In the genomic region with DNA sequence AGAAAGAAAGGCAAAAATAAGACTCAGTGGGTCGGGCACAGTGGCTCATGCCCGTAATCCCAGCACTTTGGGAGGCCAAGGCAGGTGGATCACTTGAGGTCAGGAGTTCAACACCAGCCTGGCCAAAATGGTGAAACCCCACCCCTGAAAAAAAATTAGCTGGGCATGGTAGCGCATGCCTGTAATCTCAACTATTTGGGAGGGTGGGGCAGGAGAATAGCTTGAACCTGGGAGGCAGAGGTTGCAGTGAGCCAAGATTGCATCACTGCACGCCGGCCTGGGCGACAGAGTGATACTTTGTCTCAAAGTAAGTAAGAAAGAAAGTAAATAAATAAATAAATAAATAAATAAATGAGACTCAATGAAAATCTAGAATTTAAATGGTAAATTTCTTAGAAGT, we compare ENCODE assay signal across 1 cellular context.
TF ChIP-seq lines count a peak whose summit lies in the region.
"Not testable (repeated sequence)": the region's sequence is repeated elsewhere in the genome, so short reads cannot be mapped to it uniquely, and the experiment has no call there.

No MANE protein-coding gene starts in this region.

TF ChIP-seq in K562, 482 proteins besides CTCF, POLR2A, EP300 and RAD21:
- TF ChIP-seq, protein P1, sequence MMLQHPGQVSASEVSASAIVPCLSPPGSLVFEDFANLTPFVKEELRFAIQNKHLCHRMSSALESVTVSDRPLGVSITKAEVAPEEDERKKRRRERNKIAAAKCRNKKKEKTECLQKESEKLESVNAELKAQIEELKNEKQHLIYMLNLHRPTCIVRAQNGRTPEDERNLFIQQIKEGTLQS (IDR thresholded peaks at IDR 0.05) = peak; percentile 37
- TF ChIP-seq, protein P1 (CRISPR knock-in tag; conservative IDR thresholded peaks at IDR 0.05) = not testable (repeated sequence)
- 0 out of 2 replicates have a peak, but pooled peaks have one; percentile 16 for TF ChIP-seq ZNF589 (CRISPR knock-in tag; IDR thresholded peaks at IDR 0.05; ENCODE audit: low read depth)
- peak; percentile 46; the same call in 1 of the 2 replicates for TF ChIP-seq CEBPG (CRISPR knock-in tag; IDR thresholded peaks at IDR 0.05)
- not testable (repeated sequence) for TF ChIP-seq CEBPG (tag; conservative IDR thresholded peaks at IDR 0.05 in 1 of 2, IDR thresholded peaks at IDR 0.05 in 1 of 2)
